Comparison of ENCODE assay signal across 9 cellular contexts in the genomic region with DNA sequence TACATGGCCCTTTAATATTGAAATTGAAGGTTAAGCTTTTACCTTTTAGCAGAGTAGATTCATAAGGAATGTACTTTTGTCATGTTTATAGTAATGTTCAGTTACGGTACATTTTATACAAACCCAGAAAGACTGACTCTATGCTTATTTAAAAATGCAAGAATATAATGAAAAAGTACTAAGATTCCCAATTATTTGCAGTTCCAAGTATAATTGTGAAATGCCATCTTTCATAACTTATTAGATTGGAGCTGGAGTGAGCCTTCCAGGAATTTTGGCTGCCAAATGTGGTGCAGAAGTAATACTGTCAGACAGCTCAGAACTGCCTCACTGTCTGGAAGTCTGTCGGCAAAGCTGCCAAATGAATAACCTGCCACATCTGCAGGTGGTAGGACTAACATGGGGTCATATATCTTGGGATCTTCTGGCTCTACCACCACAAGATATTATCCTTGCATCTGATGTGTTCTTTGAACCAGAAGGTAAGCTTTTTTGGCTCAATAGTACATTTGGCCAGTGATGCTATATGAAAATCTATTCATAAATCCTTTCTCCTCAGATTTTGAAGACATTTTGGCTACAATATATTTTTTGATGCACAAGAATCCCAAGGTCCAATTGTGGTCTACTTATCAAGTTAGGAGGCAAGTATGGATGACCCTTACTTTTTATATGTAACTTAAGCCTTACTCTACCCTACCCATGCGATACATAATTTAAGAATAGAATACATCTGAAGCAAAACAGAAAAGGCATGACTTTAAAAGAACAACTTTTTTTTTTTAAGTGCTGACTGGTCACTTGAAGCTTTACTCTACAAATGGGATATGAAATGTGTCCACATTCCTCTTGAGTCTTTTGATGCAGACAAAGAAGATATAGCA. TPM values are rescaled to one million over a fixed set of nuclear protein-coding genes. Genes with fewer than 3 reads are reported as not detected.
A peak's percentile ranks its signal among the peaks of the same experiment; 100 is the strongest.
DNase-seq lines count a peak whose midpoint lies in the region; ATAC-seq and TF ChIP-seq lines count a peak whose summit lies in the region.
"Had no signal": no experiment of that assay in that cellular context is flagged by ENCODE, and none has a peak within 500 bp of the region (broad histone marks: within the 10 kb centered on the region; RNA-seq: fewer than 3 reads in every experiment).

No MANE protein-coding gene starts in this region.

- intact Hi-C loops in sigmoid colon (cut with DNase I): no loop called here

- peak overlapping the region; percentile 95 for H3K27ac Mint-ChIP-seq in T-helper 1 cell treated with Interleukin-12 subunit alpha and Interleukin-12 subunit beta and Interleukin-4 antibody, amounts not matched to agents 30 μg/mL and 1 μg/mL, for 36 hours
- peak overlapping the region; percentile 98 to 99 for H3K27ac Mint-ChIP-seq in effector memory CD8-positive, alpha-beta T cell

- H3K27ac ChIP-seq in sigmoid colon: peak overlapping the region; percentile 28 to 99 (median 68)

- peaks cover 0 to 51% (median 17%) of the 10 kb centered on the region in 4 donors for H3K36me3 ChIP-seq in sigmoid colon

- no peaks in the 10 kb centered on the region for H3K27me3 Mint-ChIP-seq in T-helper 1 cell treated with Interleukin-12 subunit alpha and Interleukin-12 subunit beta and Interleukin-4 antibody, amounts not matched to agents 30 μg/mL and 1 μg/mL, for 36 hours (ENCODE audit: low read depth)
- no peaks in the 10 kb centered on the region for H3K27me3 Mint-ChIP-seq in effector memory CD8-positive, alpha-beta T cell

- H3K4me1 Mint-ChIP-seq in T-helper 1 cell treated with Interleukin-12 subunit alpha and Interleukin-12 subunit beta and Interleukin-4 antibody, amounts not matched to agents 30 μg/mL and 1 μg/mL, for 36 hours (ENCODE audit: low read depth): peaks cover 36% of the 10 kb centered on the region
- peaks cover 41% of the 10 kb centered on the region in 2 donors for H3K4me1 Mint-ChIP-seq in effector memory CD8-positive, alpha-beta T cell (ENCODE audit: low read depth in 2 of 2)

- H3K9me3 ChIP-seq in sigmoid colon: no peaks in the 10 kb centered on the region

- peak overlapping the region; percentile 97 for H3K4me3 Mint-ChIP-seq in T-helper 1 cell treated with Interleukin-12 subunit alpha and Interleukin-12 subunit beta and Interleukin-4 antibody, amounts not matched to agents 30 μg/mL and 1 μg/mL, for 36 hours
- peak overlapping the region; percentile 96 to 97 for H3K4me3 Mint-ChIP-seq in effector memory CD8-positive, alpha-beta T cell

- no peak for DNase-seq in T-helper 1 cell
- DNase-seq in NCI-H446 treated with DMSO at 0.1 percent for 48 hours (lab: John Stamatoyannopoulos, UW): peak; percentile 24
- DNase-seq in effector memory CD8-positive, alpha-beta T cell: no peak
- no peak for DNase-seq in sigmoid colon
- DNase-seq in NCI-H526 (lab: John Stamatoyannopoulos, UW): no peak
- DNase-seq in NCI-H1092 treated with DMSO at 0.1 percent for 48 hours (lab: John Stamatoyannopoulos, UW): no peak
- DNase-seq in D341Med (ENCODE audit: low spot score): no peak
- DNase-seq: activated CD8-positive, alpha-beta memory T cell treated with anti-CD3 and anti-CD28 coated beads for 24 hours had no signal

- TF ChIP-seq EP300 in sigmoid colon (IDR thresholded peaks at IDR 0.05): no peak

- peaks cover 49% of the 10 kb centered on the region for H3K36me3 Mint-ChIP-seq in T-helper 1 cell treated with Interleukin-12 subunit alpha and Interleukin-12 subunit beta and Interleukin-4 antibody, amounts not matched to agents 30 μg/mL and 1 μg/mL, for 36 hours (ENCODE audit: low read depth)
- peaks cover 97% of the 10 kb centered on the region for H3K36me3 Mint-ChIP-seq in effector memory CD8-positive, alpha-beta T cell (ENCODE audit: insufficient read depth)

- peaks cover 0 to 73% (median 60%) of the 10 kb centered on the region in 4 donors for H3K4me1 ChIP-seq in sigmoid colon

- H3K9me3 Mint-ChIP-seq in T-helper 1 cell treated with Interleukin-12 subunit alpha and Interleukin-12 subunit beta and Interleukin-4 antibody, amounts not matched to agents 30 μg/mL and 1 μg/mL, for 36 hours: no peaks in the 10 kb centered on the region
- H3K9me3 Mint-ChIP-seq in effector memory CD8-positive, alpha-beta T cell: no peaks in the 10 kb centered on the region

- TF ChIP-seq POLR2A in sigmoid colon (IDR thresholded peaks at IDR 0.05): no peak

- no peak for ATAC-seq in effector memory CD8-positive, alpha-beta T cell (replicated peaks)

- H3K27me3 ChIP-seq in sigmoid colon: no peaks in the 10 kb centered on the region

- H3K4me3 ChIP-seq in sigmoid colon: no peak overlapping the region

- no peak for TF ChIP-seq CTCF in sigmoid colon (IDR thresholded peaks at IDR 0.05)

- 74 to 78% methylated on average over 3 of the region's 3 CpGs for WGBS in sigmoid colon, 2 donors

RNA-seq across cellular contexts. Expression of gene SRSF2, which starts 4.2 kb away (rescaled TPM):
- total RNA-seq in sigmoid colon: 100 to 1,000 TPM; 123 to 229 (median 129) TPM
- polyA plus RNA-seq in sigmoid colon: 100 to 1,000 TPM in 2 of 3 donors, 10 to 100 TPM in 1; 87.9 to 187 (median 107) TPM

RNA-seq across cellular contexts. Expression of gene MFSD11, which starts 4.9 kb away (rescaled TPM):
- total RNA-seq in sigmoid colon: 10 to 100 TPM; 27.5 to 46.2 (median 41.7) TPM
- 10 to 100 TPM in 1 of 3 donors, 1 to 10 TPM in 2; 6.6 to 22.1 (median 6.9) TPM for polyA plus RNA-seq in sigmoid colon

RNA-seq across cellular contexts. Expression of gene METTL23, which starts 6.3 kb away (rescaled TPM):
- total RNA-seq in sigmoid colon: 10 to 100 TPM; 13.6 to 32.5 (median 20.8) TPM
- polyA plus RNA-seq in sigmoid colon: 10 to 100 TPM; 25.7 to 34.8 (median 33.6) TPM

RNA-seq across cellular contexts. Expression of gene JMJD6, which starts 6.6 kb away (rescaled TPM):
- total RNA-seq in sigmoid colon: 10 to 100 TPM; 21.3 to 37.3 (median 28.9) TPM
- 10 to 100 TPM; 24.0 to 28.9 (median 24.8) TPM for polyA plus RNA-seq in sigmoid colon

RNA-seq across cellular contexts. Expression of gene MXRA7, which starts 22.2 kb away (rescaled TPM):
- 100 to 1,000 TPM; 327 to 428 (median 348) TPM for total RNA-seq in sigmoid colon
- 100 to 1,000 TPM in 1 of 3 donors, 10 to 100 TPM in 1, 1 to 10 TPM in 1; 8.3 to 109 (median 35.3) TPM for polyA plus RNA-seq in sigmoid colon
